In genomic region chr11:10762185-10762584, GRCh38 we compare ENCODE assay signal across 10 cellular contexts.
A peak's percentile ranks its signal among the peaks of the same experiment; 100 is the strongest.
DNase-seq lines count a peak whose midpoint lies in the region; ATAC-seq and TF ChIP-seq lines count a peak whose summit lies in the region.
"Had no signal": no experiment of that assay in that cellular context is flagged by ENCODE, and none has a peak within 500 bp of the region (broad histone marks: within the 10 kb centered on the region; RNA-seq: fewer than 3 reads in every experiment).

No MANE protein-coding gene starts in this region.

- DNase-seq in GM13977 (ENCODE audit: low spot score) (peak; percentile 33), GM20000 (ENCODE audit: low spot score) (peak; percentile 54), NOMO-1 treated with dmso at 0.1 percent for 144 hours (lab: John Stamatoyannopoulos, UW; ENCODE audit: unreplicated experiment) (peak; percentile 15), NCI-H2081 (lab: John Stamatoyannopoulos, UW) (no peak), superior temporal gyrus (ENCODE audit: extremely low spot score) (no peak), NCI-H345 treated with DMSO at 0.1 percent for 48 hours (lab: John Stamatoyannopoulos, UW; ENCODE audit: unreplicated experiment) (no peak), posterior cingulate gyrus (no peak)
- DNase-seq: retina, SHP77 treated with DMSO at 0.1 percent for 48 hours had no signal

- TF ChIP-seq CTCF in GM13977 (IDR thresholded peaks at IDR 0.05; ENCODE audit: extremely low read depth, insufficient read depth, missing control alignments) (peak; percentile 17), GM20000 (IDR thresholded peaks at IDR 0.05; ENCODE audit: extremely low read depth, missing control alignments) (no peak)

- intact Hi-C loops in posterior cingulate gyrus (cut with DNase I): no loop called here

- in situ Hi-C loops in GM13977 (cut with MboI; ENCODE audit: low pct_unique_long_range_greater_than_20kb, low sequenced_read_pairs, unreplicated experiment): no loop called here

- peak; percentile 90 for ATAC-seq in HG03066 (IDR thresholded peaks at IDR 0.05; ENCODE audit: low read depth, unreplicated experiment)

Comparison
In these comparisons a context has a peak if more than half of its experiments do, and no peak if none do; other contexts are left out.
1. DNase-seq: peak in GM13977 (single experiment), GM20000 (single experiment) and NOMO-1 treated with dmso at 0.1 percent for 144 hours (single experiment); none in NCI-H2081 (0 of 2), superior temporal gyrus (single experiment), NCI-H345 treated with DMSO at 0.1 percent for 48 hours (single experiment) and posterior cingulate gyrus (0 of 10).